Comparison of ENCODE assay signal across 14 cellular contexts in the genomic region with DNA sequence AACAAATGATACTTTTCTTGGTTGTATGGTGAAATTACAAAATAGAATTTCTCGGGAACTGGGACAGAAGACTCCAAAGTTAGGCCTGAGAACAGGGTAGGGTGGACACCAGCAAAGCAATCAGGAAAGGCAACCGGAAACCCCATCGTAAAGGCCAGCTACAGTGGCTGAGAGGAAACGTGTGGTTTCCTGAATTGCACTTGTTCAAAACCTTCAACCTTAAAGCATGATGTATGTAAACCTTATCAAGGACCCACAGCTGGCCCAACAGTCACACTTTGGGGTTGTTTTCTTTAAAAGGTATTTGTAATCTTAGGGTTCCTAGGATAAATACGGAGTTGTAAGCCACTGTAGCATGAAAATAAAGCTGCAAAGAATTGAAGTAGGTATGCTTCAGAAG. TPM values are rescaled to one million over a fixed set of nuclear protein-coding genes. Genes with fewer than 3 reads are reported as not detected.
DNase-seq lines count a peak whose midpoint lies in the region; ATAC-seq and TF ChIP-seq lines count a peak whose summit lies in the region.
"Had no signal": no experiment of that assay in that cellular context is flagged by ENCODE, and none has a peak within 500 bp of the region (broad histone marks: within the 10 kb centered on the region; RNA-seq: fewer than 3 reads in every experiment).

No MANE protein-coding gene starts in this region.

- TF ChIP-seq CTCF in NB4 (IDR thresholded peaks at IDR 0.05; ENCODE audit: low read depth, low read length): no peak

- DNase-seq in GF-D8 (lab: John Stamatoyannopoulos, UW) (peak; percentile 83), NB4 (ENCODE audit: low read depth) (peak; percentile 79), glomerular endothelial cell (ENCODE audit: extremely low read depth, low read depth, low spot score) (peak; percentile 65), globus pallidus (ENCODE audit: low spot score) (no peak)
- no peak for DNase-seq in activated CD4-positive, alpha-beta T cell treated with anti-CD3 and anti-CD28 coated beads, Interleukin-2, amount 10 ng/mL, durations not matched to agents 7 days and 5 days
- DNase-seq: activated naive CD4-positive, alpha-beta T cell; NCI-H1092; NCI-H2171; stimulated activated naive CD8-positive, alpha-beta T cell treated with anti-CD3 and anti-CD28 coated beads, Interleukin-15, Interleukin-2, amounts not matched to agents 100 U/mL and 50 U/mL, for 24 hours had no signal

- H3K27me3 Mint-ChIP-seq in activated CD4-positive, alpha-beta T cell treated with anti-CD3 and anti-CD28 coated beads, Interleukin-2, amount 10 ng/mL, durations not matched to agents 7 days and 5 days: peaks cover 51% of the 10 kb centered on the region

- H3K9me3 Mint-ChIP-seq in activated CD4-positive, alpha-beta T cell treated with anti-CD3 and anti-CD28 coated beads, Interleukin-2, amount 10 ng/mL, durations not matched to agents 7 days and 5 days: peaks cover 4% of the 10 kb centered on the region

- H3K27ac Mint-ChIP-seq in activated CD4-positive, alpha-beta T cell treated with anti-CD3 and anti-CD28 coated beads, Interleukin-2, amount 10 ng/mL, durations not matched to agents 7 days and 5 days: no peak overlapping the region
- H3K27ac Mint-ChIP-seq: GM23338 had no signal

- peaks cover 7% of the 10 kb centered on the region for H3K36me3 Mint-ChIP-seq in activated CD4-positive, alpha-beta T cell treated with anti-CD3 and anti-CD28 coated beads, Interleukin-2, amount 10 ng/mL, durations not matched to agents 7 days and 5 days (ENCODE audit: low read depth)

- no peak overlapping the region for H3K4me3 ChIP-seq in NB4 (ENCODE audit: low read depth, low read length)
- H3K4me3 ChIP-seq: GM23338 had no signal

- no peak for TF ChIP-seq POLR2A in NB4 (IDR thresholded peaks at IDR 0.05; ENCODE audit: extremely low read depth, insufficient read length)

- CTCF ChIA-PET in activated CD4-positive, alpha-beta T cell treated with anti-CD3 and anti-CD28 coated beads, Interleukin-2, amount 10 ng/mL, durations not matched to agents 7 days and 5 days (lab: Charles Lee): interaction anchor here (0.9 to 1.0 kb wide), 2 partner anchors 10 to 11 kb away, joined by 3 read pairs; no protein-coding TSS in a partner anchor

- POLR2A ChIA-PET in activated CD4-positive, alpha-beta T cell treated with anti-CD3 and anti-CD28 coated beads, Interleukin-2, amount 10 ng/mL, durations not matched to agents 7 days and 5 days (lab: Charles Lee): no interaction called here

- peaks cover 44% of the 10 kb centered on the region for H3K4me1 Mint-ChIP-seq in activated CD4-positive, alpha-beta T cell treated with anti-CD3 and anti-CD28 coated beads, Interleukin-2, amount 10 ng/mL, durations not matched to agents 7 days and 5 days

- ATAC-seq in GM19438 (IDR thresholded peaks at IDR 0.05; ENCODE audit: low read depth, unreplicated experiment) (peak; percentile 59), GM18519 (IDR thresholded peaks at IDR 0.05; ENCODE audit: low FRiP score, unreplicated experiment) (no peak)
- ATAC-seq: GM23338; left lobe of liver; stimulated activated naive CD8-positive, alpha-beta T cell treated with anti-CD3 and anti-CD28 coated beads, Interleukin-15, Interleukin-2, amounts not matched to agents 100 U/mL and 50 U/mL, for 24 hours had no signal

- H3K4me3 Mint-ChIP-seq in activated CD4-positive, alpha-beta T cell treated with anti-CD3 and anti-CD28 coated beads, Interleukin-2, amount 10 ng/mL, durations not matched to agents 7 days and 5 days: no peak overlapping the region
- H3K4me3 Mint-ChIP-seq: GM23338 had no signal

RNA-seq across cellular contexts. Expression of gene PTGDR, which starts 2.2 kb away (rescaled TPM):
- total RNA-seq in glomerular endothelial cell: 1.4 TPM in 1 of 2 replicates, not detected in the other
- under 1 TPM in 1 of 2 experiments, not detected in 1; 0.07 TPM for total RNA-seq in activated CD4-positive, alpha-beta T cell treated with anti-CD3 and anti-CD28 coated beads, Interleukin-2, amount 10 ng/mL, durations not matched to agents 7 days and 5 days
- total RNA-seq: Daoy, GM23338 had no signal

RNA-seq across cellular contexts. Expression of gene PTGER2, which starts 48.9 kb away (rescaled TPM):
- 0.92 and 1.9 TPM in 2 replicates for total RNA-seq in glomerular endothelial cell
- total RNA-seq in activated CD4-positive, alpha-beta T cell treated with anti-CD3 and anti-CD28 coated beads, Interleukin-2, amount 10 ng/mL, durations not matched to agents 7 days and 5 days: 10 to 100 TPM; 54.5 to 60.4 TPM

Comparison
In these comparisons a context has a peak if more than half of its experiments do, and no peak if none do; other contexts are left out.
1. DNase-seq: peak in GF-D8 (single experiment), NB4 (single experiment) and glomerular endothelial cell (single experiment); none in globus pallidus (single experiment) and activated CD4-positive, alpha-beta T cell treated with anti-CD3 and anti-CD28 coated beads, Interleukin-2, amount 10 ng/mL, durations not matched to agents 7 days and 5 days (single experiment).
2. RNA of gene PTGER2, which starts 48.9 kb away (total RNA-seq): 54.5 to 60.4 TPM in activated CD4-positive, alpha-beta T cell treated with anti-CD3 and anti-CD28 coated beads, Interleukin-2, amount 10 ng/mL, durations not matched to agents 7 days and 5 days; 0.92 to 1.9 TPM in glomerular endothelial cell; every median in the first group is over 10 times any median in the second.